In genomic region chr14:29444216-29444615, GRCh38 we compare ENCODE assay signal across 2 cellular contexts.
TF ChIP-seq lines count a peak whose summit lies in the region.

No MANE protein-coding gene starts in this region.

TF ChIP-seq in SK-N-SH treated with all-trans-retinoic acid at 6 μM for 48 hours, 23 proteins besides CTCF, POLR2A, EP300 and RAD21 (continued from another document):
- TF ChIP-seq TSHZ2 (CRISPR knock-in tag; IDR thresholded peaks at IDR 0.05) (no peak), RARB (CRISPR knock-in tag; IDR thresholded peaks at IDR 0.05) (no peak)

TF ChIP-seq in IMR-90, 13 proteins besides CTCF, POLR2A, EP300 and RAD21 (continued from another document):
- TF ChIP-seq, protein P1, sequence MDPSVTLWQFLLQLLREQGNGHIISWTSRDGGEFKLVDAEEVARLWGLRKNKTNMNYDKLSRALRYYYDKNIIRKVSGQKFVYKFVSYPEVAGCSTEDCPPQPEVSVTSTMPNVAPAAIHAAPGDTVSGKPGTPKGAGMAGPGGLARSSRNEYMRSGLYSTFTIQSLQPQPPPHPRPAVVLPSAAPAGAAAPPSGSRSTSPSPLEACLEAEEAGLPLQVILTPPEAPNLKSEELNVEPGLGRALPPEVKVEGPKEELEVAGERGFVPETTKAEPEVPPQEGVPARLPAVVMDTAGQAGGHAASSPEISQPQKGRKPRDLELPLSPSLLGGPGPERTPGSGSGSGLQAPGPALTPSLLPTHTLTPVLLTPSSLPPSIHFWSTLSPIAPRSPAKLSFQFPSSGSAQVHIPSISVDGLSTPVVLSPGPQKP (IDR thresholded peaks at IDR 0.05; ENCODE audit: borderline replicate concordance, low read depth, low read length): no peak
- TF ChIP-seq MXI1 (IDR thresholded peaks at IDR 0.05; ENCODE audit: borderline replicate concordance, low read depth, low read length): no peak
